17 cellular contexts compared by ENCODE assay signal in genomic region chr4:112848931-112849330, GRCh38.
DNase-seq lines count a peak whose midpoint lies in the region; FAIRE-seq and TF ChIP-seq lines count a peak whose summit lies in the region.
"Had no signal": no experiment of that assay in that cellular context is flagged by ENCODE, and none has a peak within 500 bp of the region (broad histone marks: within the 10 kb centered on the region; RNA-seq: fewer than 3 reads in every experiment).

No MANE protein-coding gene starts in this region.

- H3K27ac ChIP-seq in HEK293 (ENCODE audit: extremely low read depth, low read depth, low read length) (no peak overlapping the region), astrocyte (ENCODE audit: low read depth, low read length) (no peak overlapping the region), sigmoid colon (peak overlapping the region in 3 of 4 donors; percentile 23 to 51 (median 33))

- no peak for TF ChIP-seq POLR2A in sigmoid colon (IDR thresholded peaks at IDR 0.05)

- no peaks in the 10 kb centered on the region for H3K9me3 Mint-ChIP-seq in astrocyte (ENCODE audit: unreplicated experiment)
- H3K9me3 Mint-ChIP-seq: CD8-positive, alpha-beta T cell had no signal

- no peak overlapping the region for H3K4me2 ChIP-seq in astrocyte (ENCODE audit: low read length)

- H3K4me1 ChIP-seq in HEK293 (ENCODE audit: control insufficient read depth, insufficient read depth, low read length) (no peaks in the 10 kb centered on the region), astrocyte (ENCODE audit: insufficient read depth, low read length) (no peaks in the 10 kb centered on the region), sigmoid colon (peaks cover 0 to 26% (median 15%) of the 10 kb centered on the region in 4 donors)

- H3K4me3 ChIP-seq in HEK293 (ENCODE audit: low read depth, low read length) (no peak overlapping the region), astrocyte (ENCODE audit: insufficient read depth, low read depth, low read length) (no peak overlapping the region), sigmoid colon (no peak overlapping the region), MG63 (no peak overlapping the region)

- no peak for FAIRE-seq in astrocyte (lab: Jason Lieb, UNC)

- DNase-seq in NCI-H2171 treated with DMSO at 0.1 percent for 48 hours (lab: John Stamatoyannopoulos, UW): peak; percentile 16
- no peak for DNase-seq in NCI-H2171 (lab: John Stamatoyannopoulos, UW)
- DNase-seq in astrocyte (ENCODE audit: low read depth): peak; percentile 3
- no peak for DNase-seq in sigmoid colon
- no peak for DNase-seq in MG63
- DNase-seq in SW 1271 (lab: John Stamatoyannopoulos, UW): no peak
- DNase-seq: AML-193; CD8-positive, alpha-beta T cell; EL; KBM-7; NCI-H1092; NCI-H1436; NCI-H2029; NCI-H345; NCI-H526; SHP77 had no signal

- H2AFZ ChIP-seq in astrocyte (ENCODE audit: low read depth, low read length): no peak overlapping the region

- H3K27me3 ChIP-seq in astrocyte (ENCODE audit: insufficient read depth, low read length) (no peaks in the 10 kb centered on the region), sigmoid colon (no peaks in the 10 kb centered on the region), MG63 (no peaks in the 10 kb centered on the region)

- CTCF ChIA-PET in HEK293 (lab: Yijun Ruan, JAX): interaction anchor here (1.3 kb wide), 1 partner anchor 89 kb away, joined by 5 read pairs; no protein-coding TSS in a partner anchor

- POLR2A ChIA-PET in HEK293 (lab: Yijun Ruan, JAX): no interaction called here

- no peaks in the 10 kb centered on the region for H3K79me2 ChIP-seq in astrocyte (ENCODE audit: insufficient read depth, low read length)

- intact Hi-C loops in sigmoid colon (cut with DNase I): no loop called here

- no peaks in the 10 kb centered on the region for H4K20me1 ChIP-seq in astrocyte (ENCODE audit: insufficient read depth, low read length)

- H3K4me1 Mint-ChIP-seq in astrocyte (ENCODE audit: low read depth, unreplicated experiment): no peaks in the 10 kb centered on the region

- H3K27ac Mint-ChIP-seq in astrocyte (ENCODE audit: unreplicated experiment): no peak overlapping the region
- H3K27ac Mint-ChIP-seq: CD8-positive, alpha-beta T cell had no signal

- no peak overlapping the region for H3K4me3 Mint-ChIP-seq in astrocyte (ENCODE audit: unreplicated experiment)
- H3K4me3 Mint-ChIP-seq: CD8-positive, alpha-beta T cell had no signal

- H3K36me3 ChIP-seq in HEK293 (ENCODE audit: control insufficient read depth in 2 of 2, insufficient read depth in 1 of 2, low read length in 2 of 2) (no peaks in the 10 kb centered on the region), astrocyte (ENCODE audit: insufficient read depth, low read length) (no peaks in the 10 kb centered on the region), sigmoid colon (no peaks in the 10 kb centered on the region), MG63 (no peaks in the 10 kb centered on the region)

- H3K27me3 Mint-ChIP-seq in astrocyte (ENCODE audit: low read depth, unreplicated experiment): no peaks in the 10 kb centered on the region

- TF ChIP-seq EP300 in sigmoid colon (IDR thresholded peaks at IDR 0.05): no peak

- TF ChIP-seq CTCF in HEK293 (tag by site-specific recombination; IDR thresholded peaks at IDR 0.05) (no peak), astrocyte (IDR thresholded peaks at IDR 0.05; ENCODE audit: insufficient read depth, low read depth, low read length) (no peak), sigmoid colon (IDR thresholded peaks at IDR 0.05) (no peak)

- H3K36me3 Mint-ChIP-seq in astrocyte (ENCODE audit: low read depth, unreplicated experiment): peaks cover 2% of the 10 kb centered on the region
- H3K36me3 Mint-ChIP-seq: CD8-positive, alpha-beta T cell had no signal

- no peaks in the 10 kb centered on the region for H3K9me3 ChIP-seq in HEK293 (ENCODE audit: control insufficient read depth, insufficient read depth, low read depth, low read length)
- no peaks in the 10 kb centered on the region for H3K9me3 ChIP-seq in astrocyte (ENCODE audit: insufficient read depth, low read depth, low read length)
- no peaks in the 10 kb centered on the region for H3K9me3 ChIP-seq in sigmoid colon
- H3K9me3 ChIP-seq in MG63: no peaks in the 10 kb centered on the region

- 76 to 81% methylated on average over 1 of the region's 1 CpG for WGBS in sigmoid colon, 2 donors

- H3K9ac ChIP-seq in astrocyte (ENCODE audit: low read length): no peak overlapping the region

TF ChIP-seq in HEK293, 187 proteins besides CTCF, POLR2A, EP300 and RAD21:
- TF ChIP-seq, protein P1, sequence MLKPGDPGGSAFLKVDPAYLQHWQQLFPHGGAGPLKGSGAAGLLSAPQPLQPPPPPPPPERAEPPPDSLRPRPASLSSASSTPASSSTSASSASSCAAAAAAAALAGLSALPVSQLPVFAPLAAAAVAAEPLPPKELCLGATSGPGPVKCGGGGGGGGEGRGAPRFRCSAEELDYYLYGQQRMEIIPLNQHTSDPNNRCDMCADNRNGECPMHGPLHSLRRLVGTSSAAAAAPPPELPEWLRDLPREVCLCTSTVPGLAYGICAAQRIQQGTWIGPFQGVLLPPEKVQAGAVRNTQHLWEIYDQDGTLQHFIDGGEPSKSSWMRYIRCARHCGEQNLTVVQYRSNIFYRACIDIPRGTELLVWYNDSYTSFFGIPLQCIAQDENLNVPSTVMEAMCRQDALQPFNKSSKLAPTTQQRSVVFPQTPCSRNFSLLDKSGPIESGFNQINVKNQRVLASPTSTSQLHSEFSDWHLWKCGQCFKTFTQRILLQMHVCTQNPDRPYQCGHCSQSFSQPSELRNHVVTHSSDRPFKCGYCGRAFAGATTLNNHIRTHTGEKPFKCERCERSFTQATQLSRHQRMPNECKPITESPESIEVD (tag by site-specific recombination; IDR thresholded peaks at IDR 0.05): 0 out of 2 replicates have a peak, but pooled peaks have one; percentile 20
- TF ChIP-seq ZNF202 (tag by site-specific recombination; IDR thresholded peaks at IDR 0.05; ENCODE audit: borderline replicate concordance): no peak

Comparison
In these comparisons a context has a peak if more than half of its experiments do, and no peak if none do; other contexts are left out.
1. DNase-seq: peak in NCI-H2171 treated with DMSO at 0.1 percent for 48 hours (single experiment) and astrocyte (single experiment); none in NCI-H2171 (single experiment), sigmoid colon (single experiment), MG63 (single experiment) and SW 1271 (0 of 2).
2. H3K27ac ChIP-seq: peak in sigmoid colon (3 of 4); none in HEK293 (single experiment) and astrocyte (single experiment).